26 cellular contexts compared by ENCODE assay signal in the genomic region with DNA sequence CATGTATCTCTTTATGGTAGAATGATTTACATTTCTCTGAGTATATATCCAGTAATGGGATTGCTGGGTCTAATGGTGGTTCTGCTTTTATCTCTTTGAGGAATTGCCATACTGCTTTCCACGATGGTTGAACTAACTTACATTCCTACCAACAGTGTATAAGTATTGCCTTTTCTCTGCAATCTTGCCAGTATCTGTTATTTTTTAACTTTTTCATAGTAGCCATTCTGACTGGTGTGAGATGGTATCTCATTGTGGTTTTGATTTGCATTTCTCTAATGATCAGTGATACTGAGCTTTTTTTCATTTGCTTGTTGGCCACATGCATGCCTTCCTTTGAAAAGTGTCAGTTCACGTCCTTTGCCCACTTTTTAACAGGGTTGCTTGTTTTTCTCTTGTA.
"Had no signal": no experiment of that assay in that cellular context is flagged by ENCODE, and none has a peak within 500 bp of the region (broad histone marks: within the 10 kb centered on the region; RNA-seq: fewer than 3 reads in every experiment).

No MANE protein-coding gene starts in this region.

- H3K36me3 ChIP-seq: MG63, Peyer's patch, SJCRH30 had no signal

- DNase-seq: activated CD4-positive, alpha-beta T cell treated with anti-CD3 and anti-CD28 coated beads for 4 hours; activated CD8-positive, alpha-beta memory T cell treated with anti-CD3 and anti-CD28 coated beads, Interleukin-2, amount 50 U/mL, for 4 hours; activated CD8-positive, alpha-beta T cell treated with anti-CD3 and anti-CD28 coated beads for 36 hours; activated effector memory CD4-positive, alpha-beta T cell treated with anti-CD3 and anti-CD28 coated beads, Interleukin-2, amount 50 U/mL, for 16 hours; activated naive CD4-positive, alpha-beta T cell treated with anti-CD3 and anti-CD28 coated beads for 36 hours; activated naive CD8-positive, alpha-beta T cell treated with anti-CD3 and anti-CD28 coated beads, Interleukin-2, amount 10 ng/mL, durations not matched to agents 7 days and 5 days; aorta; body of pancreas; cerebellar nuclear complex; MG63; MV-4-11; NCI-H1105; NCI-H1436; NCI-H1694 treated with DMSO at 0.1 percent for 48 hours; NCI-H2029 treated with DMSO at 0.1 percent for 48 hours; NCI-H345; NCI-H510A treated with DMSO at 0.1 percent for 48 hours; NCI-H69; Peyer's patch; Right ventricle myocardium superior; SJCRH30; SK-N-SH had no signal

- ATAC-seq: activated CD4-positive, CD25-positive, alpha-beta regulatory T cell treated with anti-CD3 and anti-CD28 coated beads, Interleukin-2, amount 50 U/mL, for 24 hours; activated CD8-positive, alpha-beta T cell treated with anti-CD3 and anti-CD28 coated beads for 36 hours; body of pancreas had no signal

- H3K4me1 ChIP-seq: body of pancreas, Peyer's patch, SJCRH30 had no signal

- H3K27ac Mint-ChIP-seq: activated CD8-positive, alpha-beta T cell treated with anti-CD3 and anti-CD28 coated beads for 36 hours; activated naive CD4-positive, alpha-beta T cell treated with anti-CD3 and anti-CD28 coated beads for 36 hours; activated naive CD8-positive, alpha-beta T cell treated with anti-CD3 and anti-CD28 coated beads, Interleukin-2, amount 10 ng/mL, durations not matched to agents 7 days and 5 days; activated T-helper 1 cell treated with anti-CD3 and anti-CD28 coated beads, Interleukin-12 subunit alpha, Interleukin-12 subunit beta, Interleukin-2, Interleukin-4 antibody, amounts not matched to agents 30 ng/mL and 10 ng/mL and 1 ng/mL, durations not matched to agents 14 hours and 24 hours and 36 hours had no signal

- H3K4me3 Mint-ChIP-seq: activated CD8-positive, alpha-beta T cell treated with anti-CD3 and anti-CD28 coated beads for 36 hours; activated naive CD4-positive, alpha-beta T cell treated with anti-CD3 and anti-CD28 coated beads for 36 hours; activated naive CD8-positive, alpha-beta T cell treated with anti-CD3 and anti-CD28 coated beads, Interleukin-2, amount 10 ng/mL, durations not matched to agents 7 days and 5 days; activated T-helper 1 cell treated with anti-CD3 and anti-CD28 coated beads, Interleukin-12 subunit alpha, Interleukin-12 subunit beta, Interleukin-2, Interleukin-4 antibody, amounts not matched to agents 30 ng/mL and 10 ng/mL and 1 ng/mL, durations not matched to agents 14 hours and 24 hours and 36 hours had no signal

- H3K9me3 ChIP-seq: body of pancreas, MG63, Peyer's patch, SJCRH30, SK-N-SH had no signal

- H3K27ac ChIP-seq: body of pancreas, KMS-11, Peyer's patch, RWPE1, SJCRH30 had no signal

- H3K27me3 Mint-ChIP-seq: activated CD8-positive, alpha-beta T cell treated with anti-CD3 and anti-CD28 coated beads for 36 hours; activated naive CD8-positive, alpha-beta T cell treated with anti-CD3 and anti-CD28 coated beads, Interleukin-2, amount 10 ng/mL, durations not matched to agents 7 days and 5 days had no signal

- H3K27me3 ChIP-seq: body of pancreas, MG63, Peyer's patch, SJCRH30 had no signal

- H3K4me3 ChIP-seq: body of pancreas, MG63, Peyer's patch, SJCRH30 had no signal
